In the genomic region with DNA sequence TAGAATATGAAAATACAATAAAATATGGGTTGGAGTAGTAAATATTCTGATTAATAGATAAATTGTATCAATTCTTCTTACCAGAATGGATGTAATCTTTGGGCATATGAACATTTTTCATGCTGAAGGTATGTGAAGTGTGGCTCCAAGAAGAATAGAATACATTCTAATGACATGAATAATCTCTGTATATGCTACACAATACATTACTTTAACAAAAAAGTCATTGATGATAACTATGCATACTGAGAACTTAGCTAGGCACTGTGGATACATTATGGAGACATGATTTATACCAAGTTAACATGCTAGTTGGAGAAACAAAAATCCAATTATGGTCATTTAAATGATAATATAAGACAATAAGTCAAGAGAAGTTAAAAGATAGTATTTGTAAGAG, we compare ENCODE assay signal across 30 cellular contexts.
"Had no signal": no experiment of that assay in that cellular context is flagged by ENCODE, and none has a peak within 500 bp of the region (broad histone marks: within the 10 kb centered on the region; RNA-seq: fewer than 3 reads in every experiment).

No MANE protein-coding gene starts in this region.

- H3K9me3 Mint-ChIP-seq: activated CD4-positive, alpha-beta T cell treated with anti-CD3 and anti-CD28 coated beads, Interleukin-2, amount 10 ng/mL, durations not matched to agents 24 days and 14 days; activated naive CD4-positive, alpha-beta T cell treated with anti-CD3 and anti-CD28 coated beads for 36 hours; activated T-helper 17 cell treated with anti-CD3 and anti-CD28 coated beads, Interleukin-2, amount 50 U/mL, for 72 hours had no signal

- H3K36me3 ChIP-seq: adrenal gland, breast epithelium, MG63, Peyer's patch had no signal

- H3K4me3 Mint-ChIP-seq: activated B cell treated with CpG ODN at 0.5 μM for 24 hours; activated CD4-positive, alpha-beta T cell treated with anti-CD3 and anti-CD28 coated beads, Interleukin-2, amount 10 ng/mL, durations not matched to agents 24 days and 14 days; activated CD8-positive, alpha-beta memory T cell treated with anti-CD3 and anti-CD28 coated beads, Interleukin-2, amount 10 ng/mL, durations not matched to agents 7 days and 5 days; activated naive CD4-positive, alpha-beta T cell treated with anti-CD3 and anti-CD28 coated beads for 36 hours; activated naive CD8-positive, alpha-beta T cell treated with anti-CD3 and anti-CD28 coated beads for 36 hours; activated T-cell treated with anti-CD3 and anti-CD28 coated beads, Interleukin-2, amount 50 U/mL, for 4 hours; activated T-helper 17 cell treated with anti-CD3 and anti-CD28 coated beads, Interleukin-2, amount 50 U/mL, for 72 hours; T-helper 17 cell had no signal

- ATAC-seq: activated CD8-positive, alpha-beta memory T cell treated with anti-CD3 and anti-CD28 coated beads, Interleukin-2, amount 10 ng/mL, durations not matched to agents 7 days and 5 days; activated T-cell treated with anti-CD3 and anti-CD28 coated beads, Interleukin-2, amount 50 U/mL, for 4 hours; activated T-helper 17 cell treated with anti-CD3 and anti-CD28 coated beads, Interleukin-2, amount 50 U/mL, for 72 hours; T-helper 17 cell had no signal

- DNase-seq: activated B cell treated with CpG ODN at 0.5 μM for 24 hours; activated CD4-positive, alpha-beta T cell treated with anti-CD3 and anti-CD28 coated beads for 1 hour; activated CD4-positive, alpha-beta T cell treated with anti-CD3 and anti-CD28 coated beads, Interleukin-2, amount 10 ng/mL, durations not matched to agents 24 days and 14 days; activated CD4-positive, alpha-beta T cell treated with anti-CD3 and anti-CD28 coated beads, Interleukin-2, amount 50 U/mL, for 48 hours; activated CD8-positive, alpha-beta memory T cell treated with anti-CD3 and anti-CD28 coated beads, Interleukin-2, amount 10 ng/mL, durations not matched to agents 7 days and 5 days; activated gamma-delta T cell; activated naive CD4-positive, alpha-beta T cell treated with anti-CD3 and anti-CD28 coated beads for 36 hours; activated naive CD8-positive, alpha-beta T cell treated with anti-CD3 and anti-CD28 coated beads for 36 hours; activated T-cell treated with anti-CD3 and anti-CD28 coated beads, Interleukin-2, amount 50 U/mL, for 4 hours; adrenal gland; anterior cingulate cortex; central memory CD4-positive, alpha-beta T cell; MG63; MV-4-11; NCI-H1092 treated with DMSO at 0.1 percent for 48 hours; NCI-H1417 treated with DMSO at 0.1 percent for 48 hours; NCI-H1694; NCI-H2029; NCI-H510A treated with DMSO at 0.1 percent for 48 hours; NCI-H69; NK-92 treated with Interleukin-12 subunit alpha and Interleukin-12 subunit beta, amount 100 ng/mL, for 24 hours; OCI-M1; Peyer's patch; SHP77 treated with DMSO at 0.1 percent for 48 hours; T-helper 17 cell; T-helper 9 cell had no signal

- H3K4me2 ChIP-seq: KMS-11 had no signal

- H3K27ac Mint-ChIP-seq: activated B cell treated with CpG ODN at 0.5 μM for 24 hours; activated CD4-positive, alpha-beta T cell treated with anti-CD3 and anti-CD28 coated beads, Interleukin-2, amount 10 ng/mL, durations not matched to agents 24 days and 14 days; activated CD8-positive, alpha-beta memory T cell treated with anti-CD3 and anti-CD28 coated beads, Interleukin-2, amount 10 ng/mL, durations not matched to agents 7 days and 5 days; activated naive CD4-positive, alpha-beta T cell treated with anti-CD3 and anti-CD28 coated beads for 36 hours; activated naive CD8-positive, alpha-beta T cell treated with anti-CD3 and anti-CD28 coated beads for 36 hours; activated T-helper 17 cell treated with anti-CD3 and anti-CD28 coated beads, Interleukin-2, amount 50 U/mL, for 72 hours; T-helper 17 cell had no signal

- H3K4me1 ChIP-seq: adrenal gland, breast epithelium, Peyer's patch had no signal

- H3K27me3 ChIP-seq: adrenal gland, breast epithelium, MG63, Peyer's patch had no signal

- H3K27me3 Mint-ChIP-seq: T-helper 17 cell had no signal

- H3K4me3 ChIP-seq: adrenal gland, breast epithelium, MG63, Peyer's patch had no signal

- H3K9me3 ChIP-seq: adrenal gland, breast epithelium, MG63, Peyer's patch had no signal

- H3K36me3 Mint-ChIP-seq: activated CD8-positive, alpha-beta memory T cell treated with anti-CD3 and anti-CD28 coated beads, Interleukin-2, amount 10 ng/mL, durations not matched to agents 7 days and 5 days; activated naive CD8-positive, alpha-beta T cell treated with anti-CD3 and anti-CD28 coated beads for 36 hours had no signal

- H3K27ac ChIP-seq: adrenal gland, breast epithelium, KMS-11, Peyer's patch, RWPE1 had no signal

- H3K4me1 Mint-ChIP-seq: activated B cell treated with CpG ODN at 0.5 μM for 24 hours; activated CD4-positive, alpha-beta T cell treated with anti-CD3 and anti-CD28 coated beads, Interleukin-2, amount 10 ng/mL, durations not matched to agents 24 days and 14 days; activated CD8-positive, alpha-beta memory T cell treated with anti-CD3 and anti-CD28 coated beads, Interleukin-2, amount 10 ng/mL, durations not matched to agents 7 days and 5 days; activated naive CD8-positive, alpha-beta T cell treated with anti-CD3 and anti-CD28 coated beads for 36 hours; activated T-helper 17 cell treated with anti-CD3 and anti-CD28 coated beads, Interleukin-2, amount 50 U/mL, for 72 hours had no signal

- H3K9ac ChIP-seq: KMS-11 had no signal
